In the genomic region with DNA sequence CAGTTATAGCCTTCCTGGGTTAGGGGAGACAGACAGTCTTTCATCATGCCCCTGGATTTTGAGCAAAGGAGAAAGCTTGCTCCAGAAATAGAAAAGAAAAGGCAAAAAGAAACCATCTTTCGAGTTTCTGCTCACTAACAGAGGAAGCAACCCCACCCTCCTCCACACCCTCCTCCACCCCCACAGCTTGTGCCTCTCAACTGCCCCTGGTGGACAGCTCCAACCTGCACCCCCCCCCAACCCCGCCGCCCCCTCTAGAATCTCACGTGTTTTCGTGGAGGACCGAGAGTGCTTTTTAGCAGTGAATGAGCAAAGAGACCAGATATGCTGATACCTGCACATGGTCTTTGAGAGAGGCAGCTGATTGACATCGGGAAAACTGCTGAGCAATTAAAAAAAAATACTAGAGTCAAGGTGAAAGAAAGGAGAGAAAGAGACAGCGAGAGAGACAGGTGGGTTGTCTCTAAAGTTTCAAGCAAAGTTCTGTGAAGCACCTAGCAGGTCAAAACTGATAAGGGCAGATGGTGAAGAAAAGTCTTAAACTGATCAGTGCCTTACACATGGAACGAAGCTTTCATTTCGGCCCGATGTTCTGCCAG, we compare ENCODE assay signal across 8 cellular contexts.
A peak's percentile ranks its signal among the peaks of the same experiment; 100 is the strongest.
DNase-seq lines count a peak whose midpoint lies in the region; ATAC-seq and TF ChIP-seq lines count a peak whose summit lies in the region.

No MANE protein-coding gene starts in this region.

- H3K4me3 ChIP-seq in AG10803 (ENCODE audit: low read length) (peak overlapping the region; percentile 47), H7 (ENCODE audit: insufficient read depth, low read depth, low read length) (no peak overlapping the region), heart left ventricle (peak overlapping the region in 5 of 12 donors; percentile 16 to 37 (median 25))

- peak; percentile 39 for TF ChIP-seq CTCF in AG10803 (conservative IDR thresholded peaks at IDR 0.05; ENCODE audit: low read length)
- TF ChIP-seq CTCF in heart left ventricle (IDR thresholded peaks at IDR 0.05) = no peak

- ATAC-seq in heart left ventricle = no peak
- ATAC-seq in GM18502 (IDR thresholded peaks at IDR 0.05; ENCODE audit: poor library complexity, unreplicated experiment) = no peak

- H3K27me3 ChIP-seq in H7 (ENCODE audit: control insufficient read depth, insufficient read depth, low read length) (no peaks in the 10 kb centered on the region), heart left ventricle (peaks cover 0 to 9% (median 0%) of the 10 kb centered on the region in 9 donors)

- H3K36me3 ChIP-seq in H7 (replicated peaks; ENCODE audit: control insufficient read depth, insufficient read depth, low read length) (no peaks in the 10 kb centered on the region), heart left ventricle (no peaks in the 10 kb centered on the region)

- no peak overlapping the region for H3K27ac ChIP-seq in heart left ventricle

- peaks cover 0 to 11% (median 0%) of the 10 kb centered on the region in 12 donors for H3K4me1 ChIP-seq in heart left ventricle

- TF ChIP-seq POLR2A in heart left ventricle (IDR thresholded peaks at IDR 0.05) = no peak

- intact Hi-C loops in heart left ventricle (cut with DNase I) = no loop called here

- no peaks in the 10 kb centered on the region for H3K9me3 ChIP-seq in heart left ventricle

- DNase-seq in AG10803 (ENCODE audit: low read depth) = peak; percentile 28
- peak; percentile 79 for DNase-seq in H7
- DNase-seq in RPMI8226 = peak; percentile 63
- peak; percentile 62 for DNase-seq in iPS-NIHi11 (ENCODE audit: low spot score)
- no peak for DNase-seq in DMS53 (lab: John Stamatoyannopoulos, UW)
- DNase-seq in effector CD4-positive, alpha-beta T cell = no peak
- no peak for DNase-seq in heart left ventricle

- 57 to 69% (median 60%) methylated on average over 11 of the region's 11 CpGs for WGBS in heart left ventricle, 4 donors

Comparison
In these comparisons a context has a peak if more than half of its experiments do, and no peak if none do; other contexts are left out.
1. DNase-seq: peak in AG10803 (single experiment), H7 (single experiment), RPMI8226 (single experiment) and iPS-NIHi11 (single experiment); none in DMS53 (single experiment), effector CD4-positive, alpha-beta T cell (single experiment) and heart left ventricle (0 of 5).